ENCODE assay signal across 25 cellular contexts in genomic region chr4:659851-660250, GRCh38. TPM values are rescaled to one million over a fixed set of nuclear protein-coding genes. Genes with fewer than 3 reads are reported as not detected.
DNase-seq lines count a peak whose midpoint lies in the region; ATAC-seq, FAIRE-seq and TF ChIP-seq lines count a peak whose summit lies in the region.
"Had no signal": no experiment of that assay in that cellular context is flagged by ENCODE, and none has a peak within 500 bp of the region (broad histone marks: within the 10 kb centered on the region; RNA-seq: fewer than 3 reads in every experiment).

No MANE protein-coding gene starts in this region.

- no peak for TF ChIP-seq EP300 in sigmoid colon (IDR thresholded peaks at IDR 0.05)

- FAIRE-seq in urothelium cell line (lab: Jason Lieb, UNC): no peak
- FAIRE-seq: A204.1, D721Med had no signal

- H3K9me3 Mint-ChIP-seq in activated naive CD4-positive, alpha-beta T cell treated with anti-CD3 and anti-CD28 coated beads, Interleukin-2, amount 10 ng/mL, durations not matched to agents 7 days and 5 days: peaks cover 11% of the 10 kb centered on the region
- no peaks in the 10 kb centered on the region for H3K9me3 Mint-ChIP-seq in nephron

- DNase-seq in activated naive CD4-positive, alpha-beta T cell treated with anti-CD3 and anti-CD28 coated beads, Interleukin-2, amount 10 ng/mL, durations not matched to agents 7 days and 5 days: peak; percentile 15
- no peak for DNase-seq in activated naive CD4-positive, alpha-beta T cell (lab: John Stamatoyannopoulos, UW)
- DNase-seq in RWPE2 (ENCODE audit: low spot score) (peak; percentile 33), sigmoid colon (peak; percentile 25), urothelium cell line (ENCODE audit: low spot score) (no peak), islet precursor cell (no peak)
- DNase-seq: EL; GF-D8; IMR-90; NCI-H1092 treated with DMSO at 0.1 percent for 48 hours; NCI-H1436 treated with DMSO at 0.1 percent for 48 hours; NCI-H1930; NCI-H226; NCI-H524; NCI-H774; NK-92 treated with Interleukin-12 subunit alpha and Interleukin-12 subunit beta, amount 100 ng/mL, for 24 hours had no signal

- no peak for TF ChIP-seq POLR2A in sigmoid colon (IDR thresholded peaks at IDR 0.05)

- TF ChIP-seq CTCF in RWPE2 (IDR thresholded peaks at IDR 0.05; ENCODE audit: poor library complexity, severe bottlenecking): no peak
- no peak for TF ChIP-seq CTCF in nephron (IDR thresholded peaks at IDR 0.05; ENCODE audit: unreplicated experiment in 3 of 3)
- TF ChIP-seq CTCF in sigmoid colon (IDR thresholded peaks at IDR 0.05): no peak

- H3K4me3 Mint-ChIP-seq in activated naive CD4-positive, alpha-beta T cell treated with anti-CD3 and anti-CD28 coated beads, Interleukin-2, amount 10 ng/mL, durations not matched to agents 7 days and 5 days: peak overlapping the region; percentile 13
- H3K4me3 Mint-ChIP-seq in nephron: peak overlapping the region; percentile 4 to 59 (median 23)

- CTCF ChIA-PET in activated naive CD4-positive, alpha-beta T cell treated with anti-CD3 and anti-CD28 coated beads, Interleukin-2, amount 10 ng/mL, durations not matched to agents 7 days and 5 days (lab: Charles Lee): no interaction called here

- peaks cover 15% of the 10 kb centered on the region for H3K4me1 Mint-ChIP-seq in activated naive CD4-positive, alpha-beta T cell treated with anti-CD3 and anti-CD28 coated beads, Interleukin-2, amount 10 ng/mL, durations not matched to agents 7 days and 5 days
- no peaks in the 10 kb centered on the region for H3K4me1 Mint-ChIP-seq in nephron

- H3K4me1 ChIP-seq in RWPE2 (ENCODE audit: insufficient read depth, poor library complexity, severe bottlenecking) (no peaks in the 10 kb centered on the region), sigmoid colon (peaks cover 0 to 14% (median 13%) of the 10 kb centered on the region in 4 donors)
- H3K4me1 ChIP-seq: SJSA1 had no signal

- no peak overlapping the region for H3K4me3 ChIP-seq in RWPE2 (ENCODE audit: severe bottlenecking)
- H3K4me3 ChIP-seq in sigmoid colon: no peak overlapping the region
- H3K4me3 ChIP-seq: SJSA1 had no signal

- H3K27me3 Mint-ChIP-seq in activated naive CD4-positive, alpha-beta T cell treated with anti-CD3 and anti-CD28 coated beads, Interleukin-2, amount 10 ng/mL, durations not matched to agents 7 days and 5 days: no peaks in the 10 kb centered on the region
- H3K27me3 Mint-ChIP-seq in nephron (ENCODE audit: low read depth): peaks cover 3% of the 10 kb centered on the region

- intact Hi-C loops in sigmoid colon (cut with DNase I): no loop called here

- 77 to 94% methylated on average over 8 of the region's 8 CpGs for WGBS in sigmoid colon, 2 donors

- H3K9me3 ChIP-seq in RWPE2 (ENCODE audit: severe bottlenecking) (no peaks in the 10 kb centered on the region), sigmoid colon (no peaks in the 10 kb centered on the region)
- H3K9me3 ChIP-seq: SJSA1 had no signal

- H3K27me3 ChIP-seq in RWPE2 (ENCODE audit: insufficient read depth, poor library complexity, severe bottlenecking): no peaks in the 10 kb centered on the region
- H3K27me3 ChIP-seq in sigmoid colon: peaks cover 0 to 34% (median 22%) of the 10 kb centered on the region in 3 donors
- H3K27me3 ChIP-seq: SJSA1 had no signal

- ATAC-seq in RWPE2 (ENCODE audit: low read depth) (no peak), GM18873 (IDR thresholded peaks at IDR 0.05; ENCODE audit: low FRiP score, unreplicated experiment) (no peak)

- peaks cover 12% of the 10 kb centered on the region for H3K36me3 Mint-ChIP-seq in activated naive CD4-positive, alpha-beta T cell treated with anti-CD3 and anti-CD28 coated beads, Interleukin-2, amount 10 ng/mL, durations not matched to agents 7 days and 5 days
- peaks cover 12% of the 10 kb centered on the region for H3K36me3 Mint-ChIP-seq in nephron (ENCODE audit: low read depth)

- H3K27ac Mint-ChIP-seq in activated naive CD4-positive, alpha-beta T cell treated with anti-CD3 and anti-CD28 coated beads, Interleukin-2, amount 10 ng/mL, durations not matched to agents 7 days and 5 days: no peak overlapping the region
- no peak overlapping the region for H3K27ac Mint-ChIP-seq in nephron

- H3K36me3 ChIP-seq in RWPE2 (ENCODE audit: low read depth) (no peaks in the 10 kb centered on the region), sigmoid colon (no peaks in the 10 kb centered on the region)
- H3K36me3 ChIP-seq: SJSA1 had no signal

- H3K27ac ChIP-seq in RWPE2 (ENCODE audit: poor library complexity, severe bottlenecking): no peak overlapping the region
- no peak overlapping the region for H3K27ac ChIP-seq in sigmoid colon
- H3K27ac ChIP-seq: C4-2B, KMS-11, RWPE1, SJSA1 had no signal

RNA-seq across cellular contexts. Expression of gene ATP5ME, which starts 14.2 kb away (rescaled TPM):
- 100 to 1,000 TPM; 104 to 244 (median 194) TPM for total RNA-seq in sigmoid colon
- polyA plus RNA-seq in sigmoid colon: 1,000 to 10,000 TPM in 2 of 3 donors, 100 to 1,000 TPM in 1; 610 to 1,302 (median 1,156) TPM

RNA-seq across cellular contexts. Expression of gene MYL5, which starts 14.5 kb away (rescaled TPM):
- 10 to 100 TPM in 2 of 4 donors, 1 to 10 TPM in 2; 5.7 to 11.7 (median 9.8) TPM for total RNA-seq in sigmoid colon
- 10 to 100 TPM; 19.2 to 29.7 (median 28.7) TPM for polyA plus RNA-seq in sigmoid colon

RNA-seq across cellular contexts. Expression of gene SLC49A3, which starts 29.1 kb away (rescaled TPM):
- 1 to 10 TPM; 3.9 to 5.0 (median 4.5) TPM for total RNA-seq in sigmoid colon
- 1 to 10 TPM; 2.4 to 6.4 (median 4.6) TPM for polyA plus RNA-seq in sigmoid colon
- total RNA-seq: H4, SJSA1 had no signal

RNA-seq across cellular contexts. Expression of gene PDE6B, which starts 34.5 kb away (rescaled TPM):
- total RNA-seq in sigmoid colon: 1 to 10 TPM in 2 of 4 donors, under 1 TPM in 1, not detected in 1; 0.41 to 5.4 (median 2.6) TPM
- polyA plus RNA-seq in sigmoid colon: 1 to 10 TPM in 1 of 3 donors, under 1 TPM in 2; under 0.01 to 4.1 (median 0.46) TPM
- total RNA-seq: H4, SJSA1 had no signal
- polyA plus RNA-seq: IMR-90 had no signal

RNA-seq across cellular contexts. Expression of gene PCGF3, which starts 45.8 kb away (rescaled TPM):
- 10 to 100 TPM; 26.4 to 60.1 (median 40.2) TPM for total RNA-seq in sigmoid colon
- 10 to 100 TPM; 15.6 to 52.9 (median 24.5) TPM for polyA plus RNA-seq in sigmoid colon

Comparison
In these comparisons a context has a peak if more than half of its experiments do, and no peak if none do; other contexts are left out.
1. DNase-seq: peak in activated naive CD4-positive, alpha-beta T cell treated with anti-CD3 and anti-CD28 coated beads, Interleukin-2, amount 10 ng/mL, durations not matched to agents 7 days and 5 days (single experiment), RWPE2 (single experiment) and sigmoid colon (single experiment); none in activated naive CD4-positive, alpha-beta T cell (0 of 4), urothelium cell line (single experiment) and islet precursor cell (single experiment).